Comparison of ENCODE assay signal across 10 cellular contexts in the genomic region with DNA sequence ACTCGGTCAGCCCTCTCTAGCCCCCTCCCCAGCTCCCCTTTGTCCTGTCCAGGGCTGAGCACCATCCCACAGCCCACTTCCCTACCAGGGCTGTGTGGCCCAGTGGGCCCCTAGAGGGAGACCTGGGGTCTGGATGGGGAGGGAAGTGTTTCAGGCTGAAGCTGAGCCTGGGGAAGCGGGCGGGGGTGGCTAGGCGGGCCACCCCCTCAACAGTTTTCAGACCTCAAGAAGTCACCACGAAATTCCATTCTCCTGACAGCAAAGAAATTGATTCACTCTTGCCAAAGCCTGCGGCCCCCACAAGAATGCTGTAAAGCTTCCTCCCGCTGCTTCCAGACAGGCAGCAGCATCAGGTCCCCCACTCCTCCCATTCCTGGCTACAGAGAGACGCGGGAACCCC. TPM values are rescaled to one million over a fixed set of nuclear protein-coding genes. Genes with fewer than 3 reads are reported as not detected.
A peak's percentile ranks its signal among the peaks of the same experiment; 100 is the strongest.
DNase-seq lines count a peak whose midpoint lies in the region; TF ChIP-seq lines count a peak whose summit lies in the region.
"Had no signal": no experiment of that assay in that cellular context is flagged by ENCODE, and none has a peak within 500 bp of the region (broad histone marks: within the 10 kb centered on the region; RNA-seq: fewer than 3 reads in every experiment).

No MANE protein-coding gene starts in this region.

- no peaks in the 10 kb centered on the region for H3F3A ChIP-seq in GM23248 (ENCODE audit: insufficient read depth)

- H3K4me3 ChIP-seq in GM23248 (no peak overlapping the region), lower leg skin (ENCODE audit: low read depth, poor library complexity, severe bottlenecking) (no peak overlapping the region)
- H3K4me3 ChIP-seq: right lobe of liver had no signal

- H3K27me3 ChIP-seq in GM23248 (replicated peaks; ENCODE audit: insufficient read depth), result no peaks in the 10 kb centered on the region

- H3K9me2 ChIP-seq in GM23248 (ENCODE audit: insufficient read depth), result no peaks in the 10 kb centered on the region

- no peak for TF ChIP-seq CTCF in lower leg skin (IDR thresholded peaks at IDR 0.05)

- DNase-seq in GM23248, result peak; percentile 96
- DNase-seq in SW480 (ENCODE audit: low spot score), result peak; percentile 76
- peak; percentile 51 for DNase-seq in fibroblast of the conjunctiva (ENCODE audit: low read depth)
- DNase-seq in stromal cell of bone marrow (ENCODE audit: low read depth), result peak; percentile 76
- no peak for DNase-seq in lower leg skin (ENCODE audit: low spot score in 2 of 2)
- no peak for DNase-seq in NOMO-1 treated with DMSO at 0.1 percent for 48 hours (lab: John Stamatoyannopoulos, UW; ENCODE audit: unreplicated experiment)
- no peak for DNase-seq in GM19240 (ENCODE audit: insufficient read length, low spot score)
- DNase-seq: NCI-H1930, right lobe of liver had no signal

- intact Hi-C loops in lower leg skin (cut with DNase I; ENCODE audit: low total_unique reads), result no loop called here

- H2AFZ ChIP-seq in GM23248, result no peak overlapping the region

- peak overlapping the region; percentile 17; the same call in 1 of the 2 replicates for H3K27ac ChIP-seq in GM23248
- H3K27ac ChIP-seq: right lobe of liver had no signal

- WGBS in GM23248 (ENCODE audit: low coverage in 1 of 2, low lambda C conversion rate in 2 of 2, missing lambda C conversion rate in 2 of 2), 2 experiments, result 9 to 14% methylated on average over 8 to 9 of the region's 9 CpGs
- 73 to 76% methylated on average over 9 of the region's 9 CpGs for WGBS in lower leg skin, 2 donors

- in situ Hi-C loops in GM23248 (cut with MboI), result no loop called here

- peaks cover 38% of the 10 kb centered on the region for H3K4me1 ChIP-seq in GM23248 (ENCODE audit: insufficient read depth)

- peak overlapping the region; percentile 49 for H3K4me2 ChIP-seq in GM23248 (ENCODE audit: unreplicated experiment)

- H3K9me3 ChIP-seq in GM23248 (ENCODE audit: low read depth), result no peaks in the 10 kb centered on the region
- H3K9me3 ChIP-seq: right lobe of liver had no signal

- TF ChIP-seq POLR2A in lower leg skin (IDR thresholded peaks at IDR 0.05), result no peak

- H3K9ac ChIP-seq in GM23248, result peak overlapping the region; percentile 46

- 0 out of 2 replicates have a peak, but pooled peaks cover 6% of the 10 kb centered on the region for H3K79me2 ChIP-seq in GM23248 (ENCODE audit: insufficient read depth)

- no peaks in the 10 kb centered on the region for H4K20me1 ChIP-seq in GM23248 (ENCODE audit: insufficient read depth)

- no peaks in the 10 kb centered on the region for H3K36me3 ChIP-seq in GM23248 (ENCODE audit: low read depth)
- H3K36me3 ChIP-seq: right lobe of liver had no signal

RNA-seq across cellular contexts. Expression of gene LFNG, which starts 2.6 kb away (rescaled TPM):
- 2.0 and 3.6 TPM in 2 replicates for total RNA-seq in GM23248 (2014; rRNA removed; shearing (Covaris generic))
- polyA plus RNA-seq in GM23248 (2016; fragmentation: Nextera tagmentation; extraction: Ambion mirVana), result 0.18 and 0.19 TPM in 2 replicates
- total RNA-seq in lower leg skin, result 100 to 1,000 TPM; 104 to 169 (median 139) TPM

RNA-seq across cellular contexts. Expression of gene BRAT1, which starts 38.3 kb away (rescaled TPM):
- 37.9 and 39.7 TPM in 2 replicates for total RNA-seq in GM23248 (2014; rRNA removed; shearing (Covaris generic))
- 28.6 and 32.4 TPM in 2 replicates for polyA plus RNA-seq in GM23248 (2016; fragmentation: Nextera tagmentation; extraction: Ambion mirVana)
- 10 to 100 TPM; 40.5 to 88.4 (median 60.6) TPM for total RNA-seq in lower leg skin

RNA-seq across cellular contexts. Expression of gene GRIFIN, which starts 40.8 kb away (rescaled TPM):
- not detected in 2 replicates for total RNA-seq in GM23248 (2014; rRNA removed; shearing (Covaris generic))
- polyA plus RNA-seq in GM23248 (2016; fragmentation: Nextera tagmentation; extraction: Ambion mirVana), result not detected in 2 replicates
- total RNA-seq in lower leg skin, result not detected
- total RNA-seq: dermis microvascular lymphatic vessel endothelial cell, right lobe of liver had no signal

RNA-seq across cellular contexts. Expression of gene IQCE, which starts 41.8 kb away (rescaled TPM):
- 14.9 and 24.4 TPM in 2 replicates for total RNA-seq in GM23248 (2014; rRNA removed; shearing (Covaris generic))
- 12.1 and 14.7 TPM in 2 replicates for polyA plus RNA-seq in GM23248 (2016; fragmentation: Nextera tagmentation; extraction: Ambion mirVana)
- 10 to 100 TPM; 10.5 to 18.6 (median 12.8) TPM for total RNA-seq in lower leg skin

Comparison
In these comparisons a context has a peak if more than half of its experiments do, and no peak if none do; other contexts are left out.
1. DNase-seq: peak in GM23248 (single experiment), SW480 (single experiment), fibroblast of the conjunctiva (single experiment) and stromal cell of bone marrow (single experiment); none in lower leg skin (0 of 2), NOMO-1 treated with DMSO at 0.1 percent for 48 hours (single experiment) and GM19240 (single experiment).
2. RNA of gene LFNG, which starts 2.6 kb away (total RNA-seq): 104 to 169 TPM in lower leg skin; 2.0 to 3.6 TPM in GM23248; every median in the first group is over 10 times any median in the second.